31 cellular contexts compared by ENCODE assay signal in genomic region chr11:11082651-11083050, GRCh38.
"Had no signal": no experiment of that assay in that cellular context is flagged by ENCODE, and none has a peak within 500 bp of the region (broad histone marks: within the 10 kb centered on the region; RNA-seq: fewer than 3 reads in every experiment).

No MANE protein-coding gene starts in this region.

- H3K36me3 ChIP-seq: esophagus squamous epithelium, heart right ventricle, right lobe of liver, spleen, tibial nerve, upper lobe of right lung, uterus had no signal

- H3K4me3 ChIP-seq: coronary artery, esophagus squamous epithelium, heart right ventricle, lung, mucosa of descending colon, psoas muscle, right lobe of liver, skin epidermis, spleen, testis, tibial nerve, upper lobe of right lung, uterus had no signal

- H3K4me1 ChIP-seq: esophagus squamous epithelium, right lobe of liver, spleen, testis, upper lobe of right lung, uterus had no signal

- H3K27ac ChIP-seq: coronary artery, esophagus squamous epithelium, heart right ventricle, psoas muscle, right lobe of liver, skin epidermis, spleen, testis, tibial nerve, upper lobe of right lung had no signal

- H3K4me3 Mint-ChIP-seq: central memory CD8-positive, alpha-beta T cell; immature natural killer cell; memory B cell; naive thymus-derived CD4-positive, alpha-beta T cell; nephron progenitor cell; stimulated activated memory B cell treated with anti-CD40 and anti-IgM and Interleukin-4, amounts not matched to agents 10 μg/mL and 1 μg/mL and 100 μg/mL, for 72 hours had no signal

- FAIRE-seq: endothelial cell of umbilical vein had no signal

- H3K27me3 ChIP-seq: esophagus squamous epithelium, heart right ventricle, right lobe of liver, testis, tibial nerve, upper lobe of right lung, uterus had no signal

- DNase-seq: dermis blood vessel endothelial cell; effector memory CD4-positive, alpha-beta T cell; esophagus squamous epithelium; foreskin melanocyte; glutamatergic neuron; heart right ventricle; hippocampal formation; immature natural killer cell; islet precursor cell; mucosa of descending colon; naive thymus-derived CD4-positive, alpha-beta T cell; nephron progenitor cell; nucleus accumbens; posterior cingulate gyrus; psoas muscle; right lobe of liver; spleen; stimulated activated CD4-positive, alpha-beta T cell treated with anti-CD3 and anti-CD28 coated beads, Interleukin-4, amount 100 ng/mL, for 4 hours; stimulated activated naive CD8-positive, alpha-beta T cell treated with anti-CD3 and anti-CD28 coated beads, Interleukin-15, Interleukin-2, amounts not matched to agents 100 U/mL and 50 U/mL, for 24 hours; substantia nigra; testis; upper lobe of right lung; uterus had no signal

- H3K4me1 Mint-ChIP-seq: central memory CD8-positive, alpha-beta T cell; immature natural killer cell; memory B cell; stimulated activated memory B cell treated with anti-CD40 and anti-IgM and Interleukin-4, amounts not matched to agents 10 μg/mL and 1 μg/mL and 100 μg/mL, for 72 hours had no signal

- H3K9me3 Mint-ChIP-seq: central memory CD8-positive, alpha-beta T cell; memory B cell; naive thymus-derived CD4-positive, alpha-beta T cell; nephron progenitor cell; stimulated activated memory B cell treated with anti-CD40 and anti-IgM and Interleukin-4, amounts not matched to agents 10 μg/mL and 1 μg/mL and 100 μg/mL, for 72 hours had no signal

- H3K9me3 ChIP-seq: esophagus squamous epithelium, heart right ventricle, mucosa of descending colon, psoas muscle, right lobe of liver, spleen, testis, tibial nerve, upper lobe of right lung, uterus had no signal

- H3K36me3 Mint-ChIP-seq: immature natural killer cell; memory B cell; stimulated activated memory B cell treated with anti-CD40 and anti-IgM and Interleukin-4, amounts not matched to agents 10 μg/mL and 1 μg/mL and 100 μg/mL, for 72 hours had no signal

- H3K27ac Mint-ChIP-seq: immature natural killer cell; memory B cell; stimulated activated memory B cell treated with anti-CD40 and anti-IgM and Interleukin-4, amounts not matched to agents 10 μg/mL and 1 μg/mL and 100 μg/mL, for 72 hours had no signal
